ENCODE assay signal across 1 cellular context in genomic region chr12:76927170-76927784, GRCh38.
TF ChIP-seq lines count a peak whose summit lies in the region.

No MANE protein-coding gene starts in this region.

TF ChIP-seq in GM23338, 12 proteins besides CTCF, POLR2A, EP300 and RAD21 (continued from another document):
- TF ChIP-seq REST (IDR thresholded peaks at IDR 0.05; ENCODE audit: unreplicated experiment) (no peak), ETS1 (IDR thresholded peaks at IDR 0.05) (no peak), STAT1 (IDR thresholded peaks at IDR 0.05; ENCODE audit: unreplicated experiment) (no peak)
